ENCODE assay signal across 8 cellular contexts in genomic region chr11:26227311-26227710, GRCh38.
DNase-seq lines count a peak whose midpoint lies in the region; ATAC-seq and TF ChIP-seq lines count a peak whose summit lies in the region.

No MANE protein-coding gene starts in this region.

- no peaks in the 10 kb centered on the region for H3K27me3 ChIP-seq in Loucy (ENCODE audit: insufficient read depth, low read length, poor library complexity, severe bottlenecking)

- H3K4me2 ChIP-seq in Loucy (ENCODE audit: low read depth, low read length, poor library complexity, severe bottlenecking), result peak overlapping the region; percentile 8

- no peaks in the 10 kb centered on the region for H3K4me1 ChIP-seq in Loucy (ENCODE audit: insufficient read depth, low read length, poor library complexity, severe bottlenecking)

- peak; percentile 81 for DNase-seq in H4 (ENCODE audit: low spot score)
- peak; percentile 38 to 72 for DNase-seq in T47D (ENCODE audit: low read depth in 1 of 2, low spot score in 1 of 2)
- peak; percentile 59 to 84 for DNase-seq in lung microvascular endothelial cell (ENCODE audit: low read depth in 2 of 2)
- no peak for DNase-seq in NCI-H1930 (lab: John Stamatoyannopoulos, UW)
- DNase-seq in activated naive CD4-positive, alpha-beta T cell treated with anti-CD3 and anti-CD28 coated beads, Interleukin-2, amount 50 U/mL, for 72 hours (ENCODE audit: low spot score in 2 of 2), result no peak
- no peak for DNase-seq in SKM-1 treated with dmso at 0.1 percent for 144 hours (lab: John Stamatoyannopoulos, UW; ENCODE audit: unreplicated experiment)

- no peak overlapping the region for H3K9ac ChIP-seq in Loucy (ENCODE audit: low read depth, low read length, poor library complexity, severe bottlenecking)

- H3K9me2 ChIP-seq in Loucy (replicated peaks; ENCODE audit: low read depth, low read length), result no peaks in the 10 kb centered on the region

- no peaks in the 10 kb centered on the region for H3F3A ChIP-seq in Loucy (ENCODE audit: low read depth)

- TF ChIP-seq CTCF in GM12872 (IDR thresholded peaks at IDR 0.05; ENCODE audit: insufficient read depth, low read depth, low read length) (0 out of 3 replicates have a peak, but pooled peaks have one; percentile 34), Loucy (conservative IDR thresholded peaks at IDR 0.05; ENCODE audit: low read length) (peak; percentile 65)

- no peaks in the 10 kb centered on the region for H3K9me3 ChIP-seq in Loucy (ENCODE audit: insufficient read depth, low read depth, low read length)

- no peaks in the 10 kb centered on the region for H3K36me3 ChIP-seq in Loucy (ENCODE audit: insufficient read depth, low read length)

- no peaks in the 10 kb centered on the region for H4K20me1 ChIP-seq in Loucy (ENCODE audit: insufficient read depth, low read length, poor library complexity, severe bottlenecking)

- H2AFZ ChIP-seq in Loucy (ENCODE audit: low read length), result peak overlapping the region; percentile 88; the same call in 1 of the 2 replicates

- H3K27ac Mint-ChIP-seq in activated naive CD4-positive, alpha-beta T cell treated with anti-CD3 and anti-CD28 coated beads, Interleukin-2, amount 50 U/mL, for 72 hours, result no peak overlapping the region

- in situ Hi-C loops in T47D (cut with HindIII; ENCODE audit: low pct_unique_long_range_greater_than_20kb, low sequenced_read_pairs), result no loop called here

- H3K4me3 ChIP-seq in Loucy (ENCODE audit: low read length, poor library complexity, severe bottlenecking), result no peak overlapping the region

- no peak for ATAC-seq in activated naive CD4-positive, alpha-beta T cell treated with anti-CD3 and anti-CD28 coated beads, Interleukin-2, amount 50 U/mL, for 72 hours

- no peaks in the 10 kb centered on the region for H3K79me2 ChIP-seq in Loucy (ENCODE audit: insufficient read depth, low read length)

- H3K9me3 Mint-ChIP-seq in activated naive CD4-positive, alpha-beta T cell treated with anti-CD3 and anti-CD28 coated beads, Interleukin-2, amount 50 U/mL, for 72 hours, result peaks cover 0 to 5% of the 10 kb centered on the region in 2 donors

- H3K36me3 Mint-ChIP-seq in activated naive CD4-positive, alpha-beta T cell treated with anti-CD3 and anti-CD28 coated beads, Interleukin-2, amount 50 U/mL, for 72 hours, result no peaks in the 10 kb centered on the region

Comparison
In these comparisons a context has a peak if more than half of its experiments do, and no peak if none do; other contexts are left out.
1. DNase-seq: peak in H4 (single experiment), T47D (2 of 2) and lung microvascular endothelial cell (2 of 2); none in NCI-H1930 (0 of 2), activated naive CD4-positive, alpha-beta T cell treated with anti-CD3 and anti-CD28 coated beads, Interleukin-2, amount 50 U/mL, for 72 hours (0 of 2) and SKM-1 treated with dmso at 0.1 percent for 144 hours (single experiment).